5 cellular contexts compared by ENCODE assay signal in genomic region chr19:27580906-27581305, GRCh38.
"Had no signal": no experiment of that assay in that cellular context is flagged by ENCODE, and none has a peak within 500 bp of the region (broad histone marks: within the 10 kb centered on the region; RNA-seq: fewer than 3 reads in every experiment).

No MANE protein-coding gene starts in this region.

- H3K27ac ChIP-seq: HL-60, KMS-11 had no signal

- DNase-seq: Karpas-422, KBM-7, KG1 had no signal

- H3K9ac ChIP-seq: KMS-11 had no signal

- H3K4me2 ChIP-seq: KMS-11 had no signal
